Comparison of ENCODE assay signal across 1 cellular context in genomic region chr15:67051088-67051659, GRCh38.
TF ChIP-seq lines count a peak whose summit lies in the region.

No MANE protein-coding gene starts in this region.

TF ChIP-seq in GM23338, 12 proteins besides CTCF, POLR2A, EP300 and RAD21 (continued from another document):
- no peak for TF ChIP-seq ZNF462 (CRISPR knock-in tag; IDR thresholded peaks at IDR 0.05)
